ENCODE assay signal across 7 cellular contexts in the genomic region with DNA sequence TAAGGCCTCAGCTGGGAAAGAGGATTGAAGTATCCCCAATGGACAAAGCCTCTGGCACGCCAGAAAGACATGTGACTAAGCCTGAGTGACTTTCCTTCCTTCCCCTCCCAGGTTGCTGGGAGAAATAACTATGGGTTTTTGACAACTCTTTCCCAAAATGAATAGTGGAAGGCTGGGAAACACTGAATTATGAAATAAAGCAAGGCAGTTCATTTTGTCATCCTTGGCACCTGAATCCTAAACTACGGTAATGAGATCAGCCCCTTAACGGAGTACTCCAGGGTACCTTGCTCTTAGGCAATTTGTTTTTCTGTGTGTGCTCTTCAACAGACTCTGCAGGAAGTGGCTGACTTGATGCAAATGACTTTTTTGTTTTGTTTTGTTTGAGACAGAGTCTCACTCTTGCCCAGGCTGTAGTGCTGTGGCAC.
A peak's percentile ranks its signal among the peaks of the same experiment; 100 is the strongest.
DNase-seq lines count a peak whose midpoint lies in the region; ATAC-seq lines count a peak whose summit lies in the region.

No MANE protein-coding gene starts in this region.

- no peak overlapping the region for H3K27ac ChIP-seq in neuronal stem cell (replicated peaks; ENCODE audit: low read length)

- no peak overlapping the region for H3K9ac ChIP-seq in neuronal stem cell (ENCODE audit: low read depth, low read length, poor library complexity)

- H2BK120ac ChIP-seq in neuronal stem cell (ENCODE audit: low read depth, low read length) = no peak overlapping the region

- H3K79me1 ChIP-seq in neuronal stem cell (ENCODE audit: low read depth, low read length) = peaks cover 2% of the 10 kb centered on the region

- POLR2A ChIA-PET in activated naive CD8-positive, alpha-beta T cell treated with anti-CD3 and anti-CD28 coated beads, Interleukin-2, amount 10 ng/mL, durations not matched to agents 7 days and 5 days (lab: Charles Lee) = interaction anchor here (1.7 to 4.0 kb wide), 2 partner anchors 75 to 252 kb away, joined by 4 to 55 read pairs; partner anchors contain the start of genes LMNB1 and PHAX

- H4K91ac ChIP-seq in neuronal stem cell (ENCODE audit: low read depth, low read length, poor library complexity) = no peak overlapping the region

- H2AFZ ChIP-seq in neuronal stem cell (ENCODE audit: low read length) = peak overlapping the region; percentile 14

- H2BK12ac ChIP-seq in neuronal stem cell (ENCODE audit: low read length) = no peak overlapping the region

- WGBS in neuronal stem cell (ENCODE audit: extremely low coverage in 2 of 2, insufficient read length in 2 of 2, insufficient replicate concordance in 1 of 2), 2 donors = no CpG with 5 or more reads among the region's 3 CpGs

- no peak overlapping the region for H2BK5ac ChIP-seq in neuronal stem cell (ENCODE audit: low read length)

- H2AK5ac ChIP-seq in neuronal stem cell (ENCODE audit: low read depth, low read length) = no peak overlapping the region

- H3K36me3 Mint-ChIP-seq in activated naive CD8-positive, alpha-beta T cell treated with anti-CD3 and anti-CD28 coated beads, Interleukin-2, amount 10 ng/mL, durations not matched to agents 7 days and 5 days = peaks cover 36% of the 10 kb centered on the region

- H3K23ac ChIP-seq in neuronal stem cell (ENCODE audit: low read depth, low read length, poor library complexity) = no peak overlapping the region

- DNase-seq in GM19238 (ENCODE audit: insufficient read length, low spot score) = peak; percentile 30
- no peak for DNase-seq in activated naive CD8-positive, alpha-beta T cell treated with anti-CD3 and anti-CD28 coated beads, Interleukin-2, amount 10 ng/mL, durations not matched to agents 7 days and 5 days
- no peak for DNase-seq in neuronal stem cell (ENCODE audit: low spot score)
- no peak for DNase-seq in NCI-H187 (lab: John Stamatoyannopoulos, UW)
- DNase-seq in stimulated activated CD4-positive, alpha-beta T cell treated with anti-CD3 and anti-CD28 coated beads, Interleukin-2, amount 100 ng/mL, for 48 hours = no peak
- DNase-seq in cortex of kidney (lab: John Stamatoyannopoulos, UW) = no peak

- no peak overlapping the region for H3K4me3 ChIP-seq in neuronal stem cell (ENCODE audit: low read length in 2 of 2)

- H3K4me3 Mint-ChIP-seq in activated naive CD8-positive, alpha-beta T cell treated with anti-CD3 and anti-CD28 coated beads, Interleukin-2, amount 10 ng/mL, durations not matched to agents 7 days and 5 days = peak overlapping the region; percentile 87

- H3K9me3 Mint-ChIP-seq in activated naive CD8-positive, alpha-beta T cell treated with anti-CD3 and anti-CD28 coated beads, Interleukin-2, amount 10 ng/mL, durations not matched to agents 7 days and 5 days = peaks cover 3% of the 10 kb centered on the region

- peaks cover 11 to 31% of the 10 kb centered on the region in 2 donors for H3K4me1 ChIP-seq in neuronal stem cell (ENCODE audit: control insufficient read depth in 2 of 2, insufficient read depth in 1 of 2, low read depth in 1 of 2, low read length in 2 of 2)

- H3K27ac Mint-ChIP-seq in activated naive CD8-positive, alpha-beta T cell treated with anti-CD3 and anti-CD28 coated beads, Interleukin-2, amount 10 ng/mL, durations not matched to agents 7 days and 5 days = peak overlapping the region; percentile 99

- no peak overlapping the region for H3K18ac ChIP-seq in neuronal stem cell (ENCODE audit: low read length)

- H3K27me3 Mint-ChIP-seq in activated naive CD8-positive, alpha-beta T cell treated with anti-CD3 and anti-CD28 coated beads, Interleukin-2, amount 10 ng/mL, durations not matched to agents 7 days and 5 days = no peaks in the 10 kb centered on the region

- peak; percentile 90 for ATAC-seq in HG02870 (IDR thresholded peaks at IDR 0.05; ENCODE audit: unreplicated experiment)
- ATAC-seq in activated naive CD8-positive, alpha-beta T cell treated with anti-CD3 and anti-CD28 coated beads, Interleukin-2, amount 10 ng/mL, durations not matched to agents 7 days and 5 days (ENCODE audit: low read depth) = peak; percentile 54

- no peak overlapping the region for H3K4me2 ChIP-seq in neuronal stem cell (ENCODE audit: insufficient read depth, low read length, poor library complexity, severe bottlenecking)

- H2BK15ac ChIP-seq in neuronal stem cell (ENCODE audit: low read length) = no peak overlapping the region

- no peak overlapping the region for H3K4ac ChIP-seq in neuronal stem cell (ENCODE audit: low read length)

- no peak overlapping the region for H4K8ac ChIP-seq in neuronal stem cell (ENCODE audit: low read depth, low read length)

- H3K9me3 ChIP-seq in neuronal stem cell (replicated peaks in 1 of 2; ENCODE audit: control insufficient read depth in 2 of 2, insufficient read depth in 1 of 2, low read depth in 1 of 2, low read length in 2 of 2) = no peaks in the 10 kb centered on the region

- peaks cover 0 to 5% of the 10 kb centered on the region in 2 donors for H3K36me3 ChIP-seq in neuronal stem cell (replicated peaks in 1 of 2; ENCODE audit: control insufficient read depth in 2 of 2, insufficient read depth in 2 of 2, low read length in 2 of 2)

- peaks cover 47% of the 10 kb centered on the region for H3K4me1 Mint-ChIP-seq in activated naive CD8-positive, alpha-beta T cell treated with anti-CD3 and anti-CD28 coated beads, Interleukin-2, amount 10 ng/mL, durations not matched to agents 7 days and 5 days

- H3K14ac ChIP-seq in neuronal stem cell (ENCODE audit: low read length) = no peak overlapping the region

- H3K27me3 ChIP-seq in neuronal stem cell (ENCODE audit: control insufficient read depth in 3 of 3, insufficient read depth in 3 of 3, low read depth in 1 of 3, low read length in 3 of 3) = no peaks in the 10 kb centered on the region
